ENCODE assay signal across 9 cellular contexts in genomic region chr3:194395767-194396527, GRCh38. TPM values are rescaled to one million over a fixed set of nuclear protein-coding genes. Genes with fewer than 3 reads are reported as not detected.
DNase-seq lines count a peak whose midpoint lies in the region; ATAC-seq and FAIRE-seq lines count a peak whose summit lies in the region.
"Had no signal": no experiment of that assay in that cellular context is flagged by ENCODE, and none has a peak within 500 bp of the region (broad histone marks: within the 10 kb centered on the region; RNA-seq: fewer than 3 reads in every experiment).

No MANE protein-coding gene starts in this region.

- peak overlapping the region; percentile 74 to 88 (median 80) for H3K4me3 Mint-ChIP-seq in CD4-positive, alpha-beta memory T cell

- peaks cover 0 to 5% (median 1%) of the 10 kb centered on the region in 8 donors for H3K9me3 Mint-ChIP-seq in CD4-positive, alpha-beta memory T cell

- FAIRE-seq in frontal cortex (lab: Jason Lieb, UNC) = no peak
- FAIRE-seq: GM18507 had no signal

- POLR2A ChIA-PET in CD4-positive, alpha-beta memory T cell (lab: Charles Lee; ENCODE audit: partially characterized antibody) = interaction anchor here (0.9 to 2.0 kb wide), 2 partner anchors 90 to 188 kb away, joined by 4 to 7 read pairs; no protein-coding TSS in a partner anchor

- H3K27me3 Mint-ChIP-seq in CD4-positive, alpha-beta memory T cell = peaks cover 10 to 11% of the 10 kb centered on the region in 2 donors

- no peaks in the 10 kb centered on the region for H3K36me3 ChIP-seq in CD4-positive, alpha-beta memory T cell (ENCODE audit: insufficient read depth, low read length)
- H3K36me3 ChIP-seq in mucosa of rectum (ENCODE audit: control insufficient read depth in 2 of 2, insufficient read depth in 2 of 2, low read length in 2 of 2) (no peaks in the 10 kb centered on the region), subcutaneous abdominal adipose tissue (ENCODE audit: control insufficient read depth in 5 of 5, insufficient read depth in 5 of 5, low read length in 5 of 5) (no peaks in the 10 kb centered on the region)

- no peak for ATAC-seq in HG02678 (IDR thresholded peaks at IDR 0.05; ENCODE audit: unreplicated experiment)

- H3K9ac ChIP-seq in mucosa of rectum (ENCODE audit: low read depth in 1 of 2, low read length in 2 of 2) (no peak overlapping the region), subcutaneous abdominal adipose tissue (ENCODE audit: low read length in 5 of 5) (peak overlapping the region in 1 of 5 donors; percentile 35)

- no peaks in the 10 kb centered on the region for H3K9me3 ChIP-seq in CD4-positive, alpha-beta memory T cell (ENCODE audit: control insufficient read depth in 1 of 2, low read length in 2 of 2)
- no peaks in the 10 kb centered on the region for H3K9me3 ChIP-seq in mucosa of rectum (ENCODE audit: control insufficient read depth in 2 of 2, low read length in 2 of 2)
- peaks cover 0 to 4% (median 1%) of the 10 kb centered on the region in 5 donors for H3K9me3 ChIP-seq in subcutaneous abdominal adipose tissue (ENCODE audit: control insufficient read depth in 5 of 5, low read length in 5 of 5)

- no peak overlapping the region for H3K27ac ChIP-seq in CD4-positive, alpha-beta memory T cell (ENCODE audit: low read depth, low read length)
- H3K27ac ChIP-seq in mucosa of rectum (ENCODE audit: low read depth in 2 of 2, low read length in 2 of 2) (peak overlapping the region; percentile 42 to 63), subcutaneous abdominal adipose tissue (ENCODE audit: low read depth, low read length) (no peak overlapping the region)

- peak overlapping the region; percentile 38 to 87 (median 78) for H3K27ac Mint-ChIP-seq in CD4-positive, alpha-beta memory T cell

- CTCF ChIA-PET in CD4-positive, alpha-beta memory T cell (lab: Charles Lee; ENCODE audit: partially characterized antibody) = interaction anchor here (1.4 to 4.2 kb wide), 4 partner anchors 11 to 61 kb away, joined by 5 to 26 read pairs (median 8); no protein-coding TSS in a partner anchor

- intact Hi-C loops in CD4-positive, alpha-beta memory T cell (cut with micrococcal nuclease) = no loop called here

- no peaks in the 10 kb centered on the region for H3K36me3 Mint-ChIP-seq in CD4-positive, alpha-beta memory T cell

- H3K4me1 ChIP-seq in CD4-positive, alpha-beta memory T cell (ENCODE audit: insufficient read depth, low read length) = peaks cover 41% of the 10 kb centered on the region
- H3K4me1 ChIP-seq in mucosa of rectum (ENCODE audit: control insufficient read depth in 2 of 2, insufficient read depth in 2 of 2, low read length in 2 of 2) = peaks cover 3 to 20% of the 10 kb centered on the region in 2 donors
- peaks cover 0 to 34% (median 27%) of the 10 kb centered on the region in 5 donors for H3K4me1 ChIP-seq in subcutaneous abdominal adipose tissue (ENCODE audit: control insufficient read depth in 5 of 5, insufficient read depth in 5 of 5, low read length in 5 of 5)

- peaks cover 18 to 49% (median 40%) of the 10 kb centered on the region in 4 donors for H3K4me1 Mint-ChIP-seq in CD4-positive, alpha-beta memory T cell

- no peaks in the 10 kb centered on the region for H3K27me3 ChIP-seq in CD4-positive, alpha-beta memory T cell (ENCODE audit: insufficient read depth, low read length)
- no peaks in the 10 kb centered on the region for H3K27me3 ChIP-seq in mucosa of rectum (ENCODE audit: control insufficient read depth in 2 of 2, insufficient read depth in 2 of 2, low read length in 2 of 2)
- H3K27me3 ChIP-seq in subcutaneous abdominal adipose tissue (ENCODE audit: control insufficient read depth in 5 of 5, insufficient read depth in 4 of 5, low read length in 5 of 5) = peaks cover 0 to 25% (median 13%) of the 10 kb centered on the region in 5 donors

- DNase-seq in CD4-positive, alpha-beta memory T cell = peak; percentile 34 to 72 (median 45)
- peak; percentile 70 for DNase-seq in SW480 (ENCODE audit: low spot score)
- peak; percentile 29 for DNase-seq in astrocyte of the hippocampus (ENCODE audit: low read depth, low spot score)
- DNase-seq in frontal cortex (ENCODE audit: low spot score in 2 of 2) = no peak
- DNase-seq in NCI-H1930 (lab: John Stamatoyannopoulos, UW) = no peak

- peak overlapping the region in 1 of 2 donors; percentile 74 for H3K4me3 ChIP-seq in CD4-positive, alpha-beta memory T cell (ENCODE audit: low read length in 2 of 2)
- peak overlapping the region; percentile 10 to 23 for H3K4me3 ChIP-seq in mucosa of rectum (ENCODE audit: low read length in 2 of 2)
- peak overlapping the region; percentile 17 to 67 (median 44) for H3K4me3 ChIP-seq in subcutaneous abdominal adipose tissue (ENCODE audit: low read depth in 1 of 5, low read length in 5 of 5)

RNA-seq across cellular contexts. Expression of gene GP5, which starts 3.1 kb away (rescaled TPM):
- total RNA-seq in CD4-positive, alpha-beta memory T cell = 1 to 10 TPM; 3.8 to 4.2 TPM
- 1 to 10 TPM; 1.3 to 1.9 TPM for polyA plus RNA-seq in CD4-positive, alpha-beta memory T cell
- total RNA-seq in frontal cortex = not detected

RNA-seq across cellular contexts. Expression of gene LRRC15, which starts 26.4 kb away (rescaled TPM):
- total RNA-seq in CD4-positive, alpha-beta memory T cell = not detected
- not detected for polyA plus RNA-seq in CD4-positive, alpha-beta memory T cell
- total RNA-seq in frontal cortex = not detected

RNA-seq across cellular contexts. Expression of gene CPN2, which starts 44.8 kb away (rescaled TPM):
- not detected for total RNA-seq in CD4-positive, alpha-beta memory T cell
- polyA plus RNA-seq in CD4-positive, alpha-beta memory T cell = not detected
- total RNA-seq in frontal cortex = not detected

Comparison
In these comparisons a context has a peak if more than half of its experiments do, and no peak if none do; other contexts are left out.
1. DNase-seq: peak in CD4-positive, alpha-beta memory T cell (5 of 5), SW480 (single experiment) and astrocyte of the hippocampus (single experiment); none in frontal cortex (0 of 2) and NCI-H1930 (0 of 2).
2. H3K27ac ChIP-seq: peak in mucosa of rectum (2 of 2); none in CD4-positive, alpha-beta memory T cell (single experiment) and subcutaneous abdominal adipose tissue (single experiment).